In the genomic region with DNA sequence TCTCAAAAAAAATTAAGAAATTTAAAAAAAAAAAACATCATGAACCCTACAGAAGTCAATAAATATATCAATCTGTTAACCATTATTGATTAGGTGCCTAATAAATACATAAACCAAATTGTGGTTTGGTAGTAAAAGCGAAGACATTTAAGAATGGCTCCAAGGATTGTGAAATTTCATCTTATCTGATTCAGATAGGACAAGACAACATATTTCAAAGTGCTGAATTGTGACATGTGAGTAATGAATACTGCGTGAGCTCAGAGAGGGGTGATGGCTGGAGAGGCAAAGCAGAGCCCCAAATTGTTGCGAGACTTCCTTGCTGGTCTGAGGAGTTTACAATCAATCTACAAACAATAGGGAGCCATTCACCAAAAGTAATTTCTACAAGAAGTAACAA, we compare ENCODE assay signal across 9 cellular contexts. TPM values are rescaled to one million over a fixed set of nuclear protein-coding genes. Genes with fewer than 3 reads are reported as not detected.
"Had no signal": no experiment of that assay in that cellular context is flagged by ENCODE, and none has a peak within 500 bp of the region (broad histone marks: within the 10 kb centered on the region; RNA-seq: fewer than 3 reads in every experiment).

No MANE protein-coding gene starts in this region.

- H3K4me3 Mint-ChIP-seq: GM23338, H9 had no signal

- H3K4me3 ChIP-seq: GM23338 had no signal

- DNase-seq: H9, HCEC 1CT, IMR-90, KBM-7 had no signal

- H3K4me2 ChIP-seq: GM23338 had no signal

- FAIRE-seq: H1, H54, HTR-8/SVneo had no signal

- H3K27ac Mint-ChIP-seq: GM23338, H9 had no signal

- H3K9me3 Mint-ChIP-seq: GM23338, H9 had no signal

RNA-seq across cellular contexts. Expression of a gene that starts 8.2 kb away (rescaled TPM):
- total RNA-seq: GM23338, H1, H9, HT-29, IMR-90 had no signal
- polyA plus RNA-seq: GM23338, H1, IMR-90 had no signal

RNA-seq across cellular contexts. Expression of a gene that starts 28.2 kb away (rescaled TPM):
- total RNA-seq: GM23338, H1, H9, HT-29 had no signal
- polyA plus RNA-seq: GM23338, H1 had no signal
